ENCODE assay signal across 5 cellular contexts in genomic region chr5:166503506-166503905, GRCh38.
"Had no signal": no experiment of that assay in that cellular context is flagged by ENCODE, and none has a peak within 500 bp of the region (broad histone marks: within the 10 kb centered on the region; RNA-seq: fewer than 3 reads in every experiment).

No MANE protein-coding gene starts in this region.

- DNase-seq: IMR-90, KBM-7 had no signal

- ATAC-seq: HepG2, K562 had no signal

- H3K27ac ChIP-seq: HL-60 had no signal

- H3K4me3 ChIP-seq: K562 had no signal
